In the genomic region with DNA sequence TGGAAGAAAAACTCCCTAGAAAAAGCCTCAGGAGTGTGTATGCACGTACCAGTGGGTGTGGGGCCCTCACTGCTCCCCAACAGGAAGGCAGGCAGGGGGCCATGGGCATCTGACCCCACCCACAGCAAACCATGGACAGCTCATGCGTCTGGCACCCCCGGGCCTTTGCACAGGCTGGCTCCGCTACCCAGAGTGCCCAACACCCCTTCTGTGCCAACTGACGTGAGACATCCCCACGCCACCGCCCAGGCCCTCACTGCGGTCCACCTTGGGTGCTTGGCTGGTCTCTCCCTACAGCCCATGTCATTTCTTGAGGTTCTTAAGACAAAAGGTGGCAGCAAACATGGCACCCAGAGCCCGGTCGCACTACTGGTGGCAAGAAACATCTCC, we compare ENCODE assay signal across 21 cellular contexts.
DNase-seq lines count a peak whose midpoint lies in the region; ATAC-seq, FAIRE-seq and TF ChIP-seq lines count a peak whose summit lies in the region.
"Had no signal": no experiment of that assay in that cellular context is flagged by ENCODE, and none has a peak within 500 bp of the region (broad histone marks: within the 10 kb centered on the region; RNA-seq: fewer than 3 reads in every experiment).

No MANE protein-coding gene starts in this region.

- no peak for FAIRE-seq in astrocyte (lab: Jason Lieb, UNC)
- FAIRE-seq: GM12891 had no signal

- no peak overlapping the region for H3K4me2 ChIP-seq in DND-41 (ENCODE audit: insufficient read depth, low read length)
- H3K4me2 ChIP-seq in astrocyte (ENCODE audit: low read length), result no peak overlapping the region

- H3K27me3 ChIP-seq in DND-41 (ENCODE audit: insufficient read depth, low read length, poor library complexity), result no peaks in the 10 kb centered on the region
- no peaks in the 10 kb centered on the region for H3K27me3 ChIP-seq in astrocyte (ENCODE audit: insufficient read depth, low read length)
- H3K27me3 ChIP-seq in right cardiac atrium (ENCODE audit: control insufficient read depth, insufficient read depth), result no peaks in the 10 kb centered on the region
- H3K27me3 ChIP-seq: MG63 had no signal

- no peaks in the 10 kb centered on the region for H3K27me3 Mint-ChIP-seq in astrocyte (ENCODE audit: low read depth, unreplicated experiment)
- H3K27me3 Mint-ChIP-seq in stimulated activated naive B cell treated with anti-CD40 and anti-IgM and Interleukin-4, amounts not matched to agents 10 μg/mL and 1 μg/mL and 100 μg/mL, for 72 hours, result no peaks in the 10 kb centered on the region
- H3K27me3 Mint-ChIP-seq: CD4-positive, alpha-beta memory T cell had no signal

- H3K27ac ChIP-seq in DND-41 (ENCODE audit: low read length), result peak overlapping the region; percentile 64; the same call in 1 of the 2 replicates
- H3K27ac ChIP-seq in astrocyte (ENCODE audit: low read depth, low read length), result no peak overlapping the region
- no peak overlapping the region for H3K27ac ChIP-seq in right cardiac atrium (ENCODE audit: low read length)

- peaks cover 47% of the 10 kb centered on the region for H3K36me3 Mint-ChIP-seq in astrocyte (ENCODE audit: low read depth, unreplicated experiment)
- H3K36me3 Mint-ChIP-seq in stimulated activated naive B cell treated with anti-CD40 and anti-IgM and Interleukin-4, amounts not matched to agents 10 μg/mL and 1 μg/mL and 100 μg/mL, for 72 hours, result peaks cover 87 to 96% of the 10 kb centered on the region in 2 donors

- H3K9me3 ChIP-seq in DND-41 (ENCODE audit: insufficient read depth, low read length, severe bottlenecking), result peaks cover 22% of the 10 kb centered on the region
- H3K9me3 ChIP-seq in astrocyte (ENCODE audit: insufficient read depth, low read depth, low read length), result peaks cover 6% of the 10 kb centered on the region
- no peaks in the 10 kb centered on the region for H3K9me3 ChIP-seq in right cardiac atrium (ENCODE audit: control insufficient read depth, low read length)

- intact Hi-C loops in right cardiac atrium (cut with DNase I), result loop anchor here in 1 of 4 donors (10.0 kb wide), 1 partner anchor 89 kb away; the partner anchor contains the start of gene NCOR2

- peaks cover 2% of the 10 kb centered on the region for H3K9me3 Mint-ChIP-seq in astrocyte (ENCODE audit: unreplicated experiment)
- H3K9me3 Mint-ChIP-seq in stimulated activated naive B cell treated with anti-CD40 and anti-IgM and Interleukin-4, amounts not matched to agents 10 μg/mL and 1 μg/mL and 100 μg/mL, for 72 hours, result peaks cover 24 to 25% of the 10 kb centered on the region in 2 donors

- H3K4me1 ChIP-seq in DND-41 (ENCODE audit: insufficient read depth, low read length), result peaks cover 37% of the 10 kb centered on the region
- H3K4me1 ChIP-seq in astrocyte (ENCODE audit: insufficient read depth, low read length), result peaks cover 7% of the 10 kb centered on the region
- peaks cover 7% of the 10 kb centered on the region for H3K4me1 ChIP-seq in right cardiac atrium (ENCODE audit: control insufficient read depth, insufficient read depth, low read length)

- H3K79me2 ChIP-seq in DND-41 (ENCODE audit: insufficient read depth, low read length) (peaks cover 31% of the 10 kb centered on the region), astrocyte (ENCODE audit: insufficient read depth, low read length) (peaks cover 57% of the 10 kb centered on the region)

- TF ChIP-seq CTCF in DND-41 (IDR thresholded peaks at IDR 0.05; ENCODE audit: borderline replicate concordance, extremely low read depth, low read length, poor library complexity, severe bottlenecking), result no peak
- no peak for TF ChIP-seq CTCF in astrocyte (IDR thresholded peaks at IDR 0.05; ENCODE audit: insufficient read depth, low read depth, low read length)

- 94% methylated on average over 10 of the region's 10 CpGs for WGBS in right cardiac atrium

- H3K4me1 Mint-ChIP-seq in astrocyte (ENCODE audit: low read depth, unreplicated experiment), result peaks cover 19% of the 10 kb centered on the region
- H3K4me1 Mint-ChIP-seq in stimulated activated naive B cell treated with anti-CD40 and anti-IgM and Interleukin-4, amounts not matched to agents 10 μg/mL and 1 μg/mL and 100 μg/mL, for 72 hours, result peaks cover 30 to 54% of the 10 kb centered on the region in 2 donors

- no peak overlapping the region for H2AFZ ChIP-seq in DND-41 (ENCODE audit: low read depth, low read length)
- H2AFZ ChIP-seq in astrocyte (ENCODE audit: low read depth, low read length), result no peak overlapping the region

- H3K36me3 ChIP-seq in DND-41 (ENCODE audit: insufficient read depth, low read length) (peaks cover 97% of the 10 kb centered on the region), astrocyte (ENCODE audit: insufficient read depth, low read length) (peaks cover 32% of the 10 kb centered on the region)

- H3K27ac Mint-ChIP-seq in astrocyte (ENCODE audit: unreplicated experiment), result peak overlapping the region; percentile 26
- peak overlapping the region; percentile 67 for H3K27ac Mint-ChIP-seq in stimulated activated naive B cell treated with anti-CD40 and anti-IgM and Interleukin-4, amounts not matched to agents 10 μg/mL and 1 μg/mL and 100 μg/mL, for 72 hours

- ATAC-seq in DND-41 (ENCODE audit: insufficient read depth, low read depth) (no peak), right cardiac atrium (no peak), HG02852 (IDR thresholded peaks at IDR 0.05; ENCODE audit: unreplicated experiment) (no peak)
- ATAC-seq in stimulated activated naive B cell treated with anti-CD40 and anti-IgM and Interleukin-4, amounts not matched to agents 10 μg/mL and 1 μg/mL and 100 μg/mL, for 72 hours (replicated peaks), result no peak
- ATAC-seq: HCT116 had no signal

- H3K9ac ChIP-seq in DND-41 (ENCODE audit: low read depth, low read length), result no peak overlapping the region
- H3K9ac ChIP-seq in astrocyte (ENCODE audit: low read length), result no peak overlapping the region

- H3K4me3 ChIP-seq in DND-41 (ENCODE audit: low read depth in 1 of 2, low read length in 2 of 2) (no peak overlapping the region), astrocyte (ENCODE audit: insufficient read depth, low read depth, low read length) (no peak overlapping the region), right cardiac atrium (ENCODE audit: low read length) (no peak overlapping the region)
- H3K4me3 ChIP-seq: MG63 had no signal

- H4K20me1 ChIP-seq in DND-41 (ENCODE audit: insufficient read depth, low read length) (peaks cover 23% of the 10 kb centered on the region), astrocyte (ENCODE audit: insufficient read depth, low read length) (peaks cover 87% of the 10 kb centered on the region)

- H3K4me3 Mint-ChIP-seq in astrocyte (ENCODE audit: unreplicated experiment), result no peak overlapping the region
- no peak overlapping the region for H3K4me3 Mint-ChIP-seq in stimulated activated naive B cell treated with anti-CD40 and anti-IgM and Interleukin-4, amounts not matched to agents 10 μg/mL and 1 μg/mL and 100 μg/mL, for 72 hours
- H3K4me3 Mint-ChIP-seq: CD4-positive, alpha-beta memory T cell had no signal

- DNase-seq in DND-41 (no peak), astrocyte (ENCODE audit: low read depth) (no peak), right cardiac atrium (peak; percentile 12 to 53 (median 50)), NCI-H2196 (lab: John Stamatoyannopoulos, UW; ENCODE audit: unreplicated experiment) (no peak), LoVo (ENCODE audit: low spot score) (no peak)
- DNase-seq in stimulated activated naive B cell treated with anti-CD40 and anti-IgM and Interleukin-4, amounts not matched to agents 10 μg/mL and 1 μg/mL and 100 μg/mL, for 72 hours, result no peak
- DNase-seq: Caco-2; CD4-positive, alpha-beta memory T cell; DMS 273 treated with DMSO at 0.1 percent for 48 hours; GOT3; Kasumi-1; MG63; NCI-H1048; NCI-H1436; NCI-H1930; NCI-H345; NCI-H524; OCI-M1 had no signal

Comparison
In these comparisons a context has a peak if more than half of its experiments do, and no peak if none do; other contexts are left out.
1. DNase-seq: peak in right cardiac atrium (3 of 3); none in DND-41 (single experiment), astrocyte (single experiment), stimulated activated naive B cell treated with anti-CD40 and anti-IgM and Interleukin-4, amounts not matched to agents 10 μg/mL and 1 μg/mL and 100 μg/mL, for 72 hours (single experiment), NCI-H2196 (single experiment) and LoVo (single experiment).